Comparison of ENCODE assay signal across 31 cellular contexts in the genomic region with DNA sequence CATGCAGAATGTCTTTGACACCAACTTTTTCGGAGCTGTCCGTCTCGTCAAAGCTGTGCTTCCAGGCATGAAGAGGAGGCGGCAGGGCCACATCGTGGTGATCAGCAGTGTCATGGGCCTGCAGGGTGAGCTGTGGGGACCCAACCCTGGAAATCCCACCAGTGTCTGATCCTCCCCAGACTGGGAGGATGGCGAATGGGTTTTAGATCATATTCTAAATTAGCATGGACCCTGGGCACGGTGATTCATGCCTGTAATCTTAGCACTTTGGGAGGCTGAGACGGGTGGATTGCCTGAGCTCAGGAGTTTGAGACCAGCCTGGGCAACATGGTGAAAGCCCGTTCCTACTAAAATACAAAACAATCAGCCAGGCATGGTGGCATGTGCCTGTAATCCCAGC. TPM values are rescaled to one million over a fixed set of nuclear protein-coding genes. Genes with fewer than 3 reads are reported as not detected.
"Had no signal": no experiment of that assay in that cellular context is flagged by ENCODE, and none has a peak within 500 bp of the region (broad histone marks: within the 10 kb centered on the region; RNA-seq: fewer than 3 reads in every experiment).

No MANE protein-coding gene starts in this region.

- H3K27ac Mint-ChIP-seq: activated CD4-positive, alpha-beta memory T cell treated with anti-CD3 and anti-CD28 coated beads, Interleukin-2, amount 10 ng/mL, durations not matched to agents 7 days and 5 days; activated naive CD4-positive, alpha-beta T cell treated with anti-CD3 and anti-CD28 coated beads, Interleukin-2, amount 50 U/mL, for 24 hours; activated T-cell treated with anti-CD3 and anti-CD28 coated beads, Interleukin-2, amount 50 U/mL, for 72 hours; activated T-helper 17 cell treated with anti-CD3 and anti-CD28 coated beads, Interleukin-2, amount 50 U/mL, for 72 hours had no signal

- H3K9me3 ChIP-seq: MG63, SJCRH30 had no signal

- ATAC-seq: activated T-cell treated with anti-CD3 and anti-CD28 coated beads, Interleukin-2, amount 50 U/mL, for 72 hours; Panc1 had no signal

- H3K27ac ChIP-seq: cardiac muscle cell, SJCRH30, SK-N-MC, WERI-Rb-1 had no signal

- H3K9me3 Mint-ChIP-seq: activated CD4-positive, alpha-beta memory T cell treated with anti-CD3 and anti-CD28 coated beads, Interleukin-2, amount 10 ng/mL, durations not matched to agents 7 days and 5 days; activated naive CD4-positive, alpha-beta T cell treated with anti-CD3 and anti-CD28 coated beads, Interleukin-2, amount 50 U/mL, for 24 hours; activated T-cell treated with anti-CD3 and anti-CD28 coated beads, Interleukin-2, amount 50 U/mL, for 72 hours; activated T-helper 17 cell treated with anti-CD3 and anti-CD28 coated beads, Interleukin-2, amount 50 U/mL, for 72 hours; central memory CD8-positive, alpha-beta T cell had no signal

- H3K4me1 ChIP-seq: SJCRH30 had no signal

- H3K4me3 ChIP-seq: cardiac muscle cell, MG63, SJCRH30, SK-N-MC had no signal

- DNase-seq: activated CD4-positive, alpha-beta memory T cell treated with anti-CD3 and anti-CD28 coated beads, Interleukin-2, amount 10 ng/mL, durations not matched to agents 7 days and 5 days; activated CD4-positive, alpha-beta T cell treated with anti-CD3 and anti-CD28 coated beads for 1 hour; activated CD4-positive, alpha-beta T cell treated with anti-CD3 and anti-CD28 coated beads for 48 hours; activated CD4-positive, CD25-positive, alpha-beta regulatory T cell; activated gamma-delta T cell; activated naive CD4-positive, alpha-beta T cell treated with Interleukin-2 at 50 U/mL for 16 hours; activated T-cell treated with anti-CD3 and anti-CD28 coated beads, Interleukin-2, amount 50 U/mL, for 1 hour; activated T-cell treated with anti-CD3 and anti-CD28 coated beads, Interleukin-2, amount 50 U/mL, for 72 hours; anterior cingulate cortex; Kasumi-1; NCI-H1048; NCI-H1436 treated with DMSO at 0.1 percent for 48 hours; NCI-H1694 treated with DMSO at 0.1 percent for 48 hours; NCI-H2029; NCI-H345; NCI-H524 treated with DMSO at 0.1 percent for 48 hours; SHP77; SJCRH30; T1000; WERI-Rb-1 had no signal

- H3K36me3 ChIP-seq: cardiac muscle cell, MG63, SJCRH30, WERI-Rb-1 had no signal

- H3K4me1 Mint-ChIP-seq: activated CD4-positive, alpha-beta memory T cell treated with anti-CD3 and anti-CD28 coated beads, Interleukin-2, amount 10 ng/mL, durations not matched to agents 7 days and 5 days had no signal

- H3K36me3 Mint-ChIP-seq: activated naive CD4-positive, alpha-beta T cell treated with anti-CD3 and anti-CD28 coated beads, Interleukin-2, amount 50 U/mL, for 24 hours had no signal

- H3K4me3 Mint-ChIP-seq: activated CD4-positive, alpha-beta memory T cell treated with anti-CD3 and anti-CD28 coated beads, Interleukin-2, amount 10 ng/mL, durations not matched to agents 7 days and 5 days; activated naive CD4-positive, alpha-beta T cell treated with anti-CD3 and anti-CD28 coated beads, Interleukin-2, amount 50 U/mL, for 24 hours; activated T-cell treated with anti-CD3 and anti-CD28 coated beads, Interleukin-2, amount 50 U/mL, for 72 hours; activated T-helper 17 cell treated with anti-CD3 and anti-CD28 coated beads, Interleukin-2, amount 50 U/mL, for 72 hours; central memory CD8-positive, alpha-beta T cell had no signal

- H3K27me3 ChIP-seq: SJCRH30 had no signal

RNA-seq across cellular contexts. Expression of a gene that starts 5.5 kb away (rescaled TPM):
- total RNA-seq: activated CD4-positive, alpha-beta memory T cell treated with anti-CD3 and anti-CD28 coated beads, Interleukin-2, amount 10 ng/mL, durations not matched to agents 7 days and 5 days; activated CD8-positive, alpha-beta memory T cell treated with anti-CD3 and anti-CD28 coated beads for 36 hours; activated T-cell treated with anti-CD3 and anti-CD28 coated beads, Interleukin-2, amount 50 U/mL, for 72 hours; cardiac muscle cell; NCI-H460; SJCRH30; T-helper 1 cell treated with Interleukin-12 subunit alpha and Interleukin-12 subunit beta and Interleukin-4 antibody, amounts not matched to agents 30 ng/mL and 1 ng/mL, for 36 hours; T-helper 2 cell treated with Interferon-gamma antibody and Interleukin-4, amounts not matched to agents 100 ng/mL and 5 ng/mL, for 36 hours had no signal
- polyA plus RNA-seq: cardiac muscle cell had no signal

RNA-seq across cellular contexts. Expression of a gene that starts 8.5 kb away (rescaled TPM):
- total RNA-seq: cardiac muscle cell; SJCRH30; T-helper 2 cell treated with Interferon-gamma antibody and Interleukin-4, amounts not matched to agents 100 ng/mL and 5 ng/mL, for 36 hours had no signal
